Comparison of ENCODE assay signal across 3 cellular contexts in genomic region chr12:116588390-116589028, GRCh38.
TF ChIP-seq lines count a peak whose summit lies in the region.

No MANE protein-coding gene starts in this region.

TF ChIP-seq in A549, 52 proteins besides CTCF, POLR2A, EP300 and RAD21:
- no peak for TF ChIP-seq ATOH8 (CRISPR knock-in tag; IDR thresholded peaks at IDR 0.05; ENCODE audit: low read depth)
- TF ChIP-seq ZFP36 (IDR thresholded peaks at IDR 0.05; ENCODE audit: borderline replicate concordance, partially characterized antibody), result peak; percentile 19
- no peak for TF ChIP-seq FOSB (CRISPR knock-in tag; IDR thresholded peaks at IDR 0.05)
- TF ChIP-seq CBX8 (IDR thresholded peaks at IDR 0.05), result no peak

TF ChIP-seq in HEK293, 187 proteins besides CTCF, POLR2A, EP300 and RAD21:
- TF ChIP-seq ZNF366 (tag by site-specific recombination; conservative IDR thresholded peaks at IDR 0.05) (peak; percentile 89), ZNF768 (tag by site-specific recombination; IDR thresholded peaks at IDR 0.05) (peak; percentile 68; the same call in 1 of the 2 replicates), ZNF585B (tag by site-specific recombination; IDR thresholded peaks at IDR 0.05) (no peak), ZNF664 (tag by site-specific recombination; IDR thresholded peaks at IDR 0.05) (no peak), ZBTB17 (tag by site-specific recombination; IDR thresholded peaks at IDR 0.05) (peak; percentile 55), ZNF621 (tag by site-specific recombination; IDR thresholded peaks at IDR 0.05) (no peak)

TF ChIP-seq in K562, 482 proteins besides CTCF, POLR2A, EP300 and RAD21:
- no peak for TF ChIP-seq RREB1 (CRISPR knock-in tag; IDR thresholded peaks at IDR 0.05)
- 0 out of 2 replicates have a peak, but pooled peaks have one; percentile 39 for TF ChIP-seq SMARCA5 (IDR thresholded peaks at IDR 0.05)
- peak; percentile 30; the same call in 1 of the 2 replicates for TF ChIP-seq ADNP (tag; IDR thresholded peaks at IDR 0.05)
- TF ChIP-seq RBM25 (IDR thresholded peaks at IDR 0.05; ENCODE audit: low read depth, low read length, severe bottlenecking), result peak; percentile 97
- no peak for TF ChIP-seq ZNF277 (CRISPR knock-in tag; IDR thresholded peaks at IDR 0.05; ENCODE audit: borderline replicate concordance)
- TF ChIP-seq BCOR (IDR thresholded peaks at IDR 0.05), result peak; percentile 89
- TF ChIP-seq KDM1A (IDR thresholded peaks at IDR 0.05), result peak; percentile 32 to 49; a peak in 3 of 4 replicates
- TF ChIP-seq ZFP36 (IDR thresholded peaks at IDR 0.05; ENCODE audit: low read depth, low read length, partially characterized antibody), result peak; percentile 71
